Comparison of ENCODE assay signal across 25 cellular contexts in genomic region chr7:22230238-22230637, GRCh38.
"Had no signal": no experiment of that assay in that cellular context is flagged by ENCODE, and none has a peak within 500 bp of the region (broad histone marks: within the 10 kb centered on the region; RNA-seq: fewer than 3 reads in every experiment).

No MANE protein-coding gene starts in this region.

- H3K9me3 Mint-ChIP-seq: dendritic cell treated with granulocyte-macrophage colony-stimulating factor and Interleukin-4, amounts not matched to agents 40 ng/mL and 50 ng/mL, for 4 days; endodermal cell; naive thymus-derived CD4-positive, alpha-beta T cell; nephron progenitor cell; stimulated activated naive B cell treated with anti-CD40 and anti-IgM and Interleukin-4, amounts not matched to agents 10 μg/mL and 1 μg/mL and 100 μg/mL, for 72 hours; stimulated activated naive CD8-positive, alpha-beta T cell treated with anti-CD3 and anti-CD28 coated beads, Interleukin-15, Interleukin-2, amounts not matched to agents 100 ng/mL and 50 ng/mL, for 24 hours had no signal

- H3K36me3 Mint-ChIP-seq: naive thymus-derived CD4-positive, alpha-beta T cell; stimulated activated naive B cell treated with anti-CD40 and anti-IgM and Interleukin-4, amounts not matched to agents 10 μg/mL and 1 μg/mL and 100 μg/mL, for 72 hours had no signal

- DNase-seq: effector CD8-positive, alpha-beta T cell; endodermal cell; foreskin melanocyte; glutamatergic neuron; heart right ventricle; hippocampal formation; mesendoderm; midbrain; naive thymus-derived CD4-positive, alpha-beta T cell; nephron progenitor cell; nucleus accumbens; posterior cingulate gyrus; psoas muscle; right cardiac atrium; stimulated activated CD4-positive, alpha-beta T cell treated with anti-CD3 and anti-CD28 coated beads, Interleukin-15, amount 100 ng/mL, for 24 hours; stimulated activated CD4-positive, alpha-beta T cell treated with anti-CD3 and anti-CD28 coated beads, Interleukin-2, amount 100 ng/mL, for 48 hours; stimulated activated naive B cell treated with anti-CD40 and anti-IgM and Interleukin-4, amounts not matched to agents 10 μg/mL and 1 μg/mL and 100 μg/mL, for 72 hours; trophoblast cell had no signal

- H3K4me1 ChIP-seq: psoas muscle, vagina had no signal

- H3K4me3 ChIP-seq: heart right ventricle, psoas muscle, skin epidermis, suprapubic skin, vagina had no signal

- FAIRE-seq: islet of Langerhans had no signal

- H3K27me3 Mint-ChIP-seq: dendritic cell treated with granulocyte-macrophage colony-stimulating factor and Interleukin-4, amounts not matched to agents 40 ng/mL and 50 ng/mL, for 4 days; stimulated activated naive B cell treated with anti-CD40 and anti-IgM and Interleukin-4, amounts not matched to agents 10 μg/mL and 1 μg/mL and 100 μg/mL, for 72 hours; stimulated activated naive CD8-positive, alpha-beta T cell treated with anti-CD3 and anti-CD28 coated beads, Interleukin-15, Interleukin-2, amounts not matched to agents 100 ng/mL and 50 ng/mL, for 24 hours had no signal

- H3K27me3 ChIP-seq: heart right ventricle, suprapubic skin, vagina had no signal

- H3K9me3 ChIP-seq: heart right ventricle, psoas muscle, suprapubic skin, vagina had no signal

- H3K27ac ChIP-seq: epithelial cell of prostate, heart right ventricle, psoas muscle, skin epidermis, suprapubic skin, vagina had no signal

- H3K4me3 Mint-ChIP-seq: dendritic cell treated with granulocyte-macrophage colony-stimulating factor and Interleukin-4, amounts not matched to agents 40 ng/mL and 50 ng/mL, for 4 days; endodermal cell; naive thymus-derived CD4-positive, alpha-beta T cell; nephron progenitor cell; stimulated activated naive B cell treated with anti-CD40 and anti-IgM and Interleukin-4, amounts not matched to agents 10 μg/mL and 1 μg/mL and 100 μg/mL, for 72 hours; stimulated activated naive CD8-positive, alpha-beta T cell treated with anti-CD3 and anti-CD28 coated beads, Interleukin-15, Interleukin-2, amounts not matched to agents 100 ng/mL and 50 ng/mL, for 24 hours had no signal

- H3K27ac Mint-ChIP-seq: dendritic cell treated with granulocyte-macrophage colony-stimulating factor and Interleukin-4, amounts not matched to agents 40 ng/mL and 50 ng/mL, for 4 days; endodermal cell; naive thymus-derived CD4-positive, alpha-beta T cell; nephron progenitor cell; stimulated activated naive B cell treated with anti-CD40 and anti-IgM and Interleukin-4, amounts not matched to agents 10 μg/mL and 1 μg/mL and 100 μg/mL, for 72 hours; stimulated activated naive CD8-positive, alpha-beta T cell treated with anti-CD3 and anti-CD28 coated beads, Interleukin-15, Interleukin-2, amounts not matched to agents 100 ng/mL and 50 ng/mL, for 24 hours had no signal

- ATAC-seq: heart right ventricle; naive thymus-derived CD4-positive, alpha-beta T cell; psoas muscle; right cardiac atrium; stimulated activated naive B cell treated with anti-CD40 and anti-IgM and Interleukin-4, amounts not matched to agents 10 μg/mL and 1 μg/mL and 100 μg/mL, for 72 hours had no signal

- H3K36me3 ChIP-seq: heart right ventricle, suprapubic skin, vagina had no signal

- H3K4me1 Mint-ChIP-seq: naive thymus-derived CD4-positive, alpha-beta T cell; stimulated activated naive B cell treated with anti-CD40 and anti-IgM and Interleukin-4, amounts not matched to agents 10 μg/mL and 1 μg/mL and 100 μg/mL, for 72 hours had no signal
